8 cellular contexts compared by ENCODE assay signal in genomic region chr12:64666054-64666914, GRCh38. TPM values are rescaled to one million over a fixed set of nuclear protein-coding genes. Genes with fewer than 3 reads are reported as not detected.
DNase-seq lines count a peak whose midpoint lies in the region; ATAC-seq and TF ChIP-seq lines count a peak whose summit lies in the region.

No MANE protein-coding gene starts in this region.

- H3K4me3 Mint-ChIP-seq in glutamatergic neuron (ENCODE audit: unreplicated experiment) = no peak overlapping the region

- peaks cover 83% of the 10 kb centered on the region for H3K79me2 ChIP-seq in OCI-LY7 (ENCODE audit: insufficient read depth, low read depth, low read length)
- peaks cover 41% of the 10 kb centered on the region for H3K79me2 ChIP-seq in hepatocyte

- no TSS peak for BruUV-seq in OCI-LY7 (replicated peaks; lab: Mats Ljungman, UMichigan)

- intact Hi-C loops in OCI-LY7 (cut with micrococcal nuclease; ENCODE audit: unreplicated experiment) = no loop called here

- H3K36me3 Mint-ChIP-seq in glutamatergic neuron (ENCODE audit: unreplicated experiment) = no peaks in the 10 kb centered on the region

- H3K27me3 ChIP-seq in BLaER1 (no peaks in the 10 kb centered on the region), hepatocyte (no peaks in the 10 kb centered on the region)

- no peaks in the 10 kb centered on the region for H3K9me3 ChIP-seq in BLaER1
- H3K9me3 ChIP-seq in OCI-LY7 (ENCODE audit: low read length) = no peaks in the 10 kb centered on the region
- H3K9me3 ChIP-seq in hepatocyte (ENCODE audit: low read depth) = no peaks in the 10 kb centered on the region

- POLR2A ChIA-PET in OCI-LY7 (lab: Charles Lee) = interaction anchor here (0.6 to 1.4 kb wide), 9 partner anchors 8 to 502 kb away, joined by 3 to 8 read pairs (median 3); no protein-coding TSS in a partner anchor

- peak overlapping the region; percentile 98 for H3K4me2 ChIP-seq in BLaER1
- peak overlapping the region; percentile 68 for H3K4me2 ChIP-seq in OCI-LY7 (ENCODE audit: low read length)
- peak overlapping the region; percentile 47 for H3K4me2 ChIP-seq in hepatocyte

- ATAC-seq in GM21367 (IDR thresholded peaks at IDR 0.05; ENCODE audit: unreplicated experiment) = peak; percentile 35

- in situ Hi-C loops in G401 (cut with HindIII; ENCODE audit: low sequenced_read_pairs) = no loop called here

- H3K9me2 ChIP-seq in OCI-LY7 (ENCODE audit: insufficient read depth, low read length) (no peaks in the 10 kb centered on the region), hepatocyte (replicated peaks; ENCODE audit: insufficient read depth) (no peaks in the 10 kb centered on the region)

- peaks cover 37% of the 10 kb centered on the region; the same call in 1 of the 2 replicates for H4K20me1 ChIP-seq in BLaER1
- H4K20me1 ChIP-seq in OCI-LY7 (ENCODE audit: insufficient read depth, low read length) = peaks cover 10% of the 10 kb centered on the region; the same call in 1 of the 2 replicates
- H4K20me1 ChIP-seq in hepatocyte (ENCODE audit: insufficient read depth, poor library complexity, severe bottlenecking) = no peaks in the 10 kb centered on the region

- no peak overlapping the region for H2AFZ ChIP-seq in OCI-LY7 (ENCODE audit: low read length)
- no peak overlapping the region for H2AFZ ChIP-seq in hepatocyte

- no peak overlapping the region for H3K27ac Mint-ChIP-seq in glutamatergic neuron (ENCODE audit: unreplicated experiment)

- TF ChIP-seq CTCF in OCI-LY7 (conservative IDR thresholded peaks at IDR 0.05; ENCODE audit: low read length) (no peak), hepatocyte (IDR thresholded peaks at IDR 0.05; ENCODE audit: poor library complexity) (no peak), glutamatergic neuron (IDR thresholded peaks at IDR 0.05; ENCODE audit: partially characterized antibody, unreplicated experiment) (no peak)

- H3K4me1 Mint-ChIP-seq in glutamatergic neuron (ENCODE audit: low read depth, unreplicated experiment) = peaks cover 31% of the 10 kb centered on the region

- 46% methylated on average over 3 of the region's 3 CpGs for WGBS in hepatocyte (ENCODE audit: low lambda C conversion rate, missing lambda C conversion rate)

- H3K4me1 ChIP-seq in BLaER1 = peaks cover 66% of the 10 kb centered on the region
- peaks cover 64% of the 10 kb centered on the region for H3K4me1 ChIP-seq in OCI-LY7 (ENCODE audit: insufficient read depth, low read length, poor library complexity, severe bottlenecking)
- peaks cover 35% of the 10 kb centered on the region for H3K4me1 ChIP-seq in hepatocyte (ENCODE audit: insufficient read depth)

- DNase-seq in OCI-LY7 (ENCODE audit: low spot score) = peak; percentile 15
- DNase-seq in hepatocyte (ENCODE audit: low spot score) = no peak
- no peak for DNase-seq in T-helper 9 cell
- DNase-seq in G401 (ENCODE audit: low spot score) = no peak
- DNase-seq in glutamatergic neuron = no peak
- DNase-seq in CD1c-positive myeloid dendritic cell (ENCODE audit: extremely low spot score) = no peak

- peaks cover 1% of the 10 kb centered on the region for H3K27me3 Mint-ChIP-seq in glutamatergic neuron (ENCODE audit: unreplicated experiment)

- no peaks in the 10 kb centered on the region for H3K36me3 ChIP-seq in BLaER1
- no peaks in the 10 kb centered on the region for H3K36me3 ChIP-seq in OCI-LY7 (ENCODE audit: insufficient read depth, low read length)
- H3K36me3 ChIP-seq in hepatocyte (replicated peaks; ENCODE audit: insufficient read depth, low read depth) = no peaks in the 10 kb centered on the region

- H3K4me3 ChIP-seq in BLaER1 = peak overlapping the region; percentile 55
- peak overlapping the region; percentile 32 for H3K4me3 ChIP-seq in OCI-LY7 (ENCODE audit: low read depth, low read length, poor library complexity, severe bottlenecking)
- no peak overlapping the region for H3K4me3 ChIP-seq in hepatocyte

- H3K9ac ChIP-seq in BLaER1 = peak overlapping the region; percentile 75

- H3K27ac ChIP-seq in BLaER1 = peak overlapping the region; percentile 82
- H3K27ac ChIP-seq in OCI-LY7 (ENCODE audit: low read depth, low read length, poor library complexity, severe bottlenecking) = peak overlapping the region; percentile 35
- H3K27ac ChIP-seq in hepatocyte = peak overlapping the region; percentile 18

- CTCF ChIA-PET in OCI-LY7 (lab: Charles Lee; ENCODE audit: unreplicated experiment) = no interaction called here

- H3K9me3 Mint-ChIP-seq in glutamatergic neuron (ENCODE audit: unreplicated experiment) = peaks cover 2% of the 10 kb centered on the region

RNA-seq across cellular contexts. Expression of gene RASSF3, which starts 56.0 kb away (rescaled TPM):
- total RNA-seq in OCI-LY7 (2014; rRNA removed; shearing (Covaris generic)) = 13.8 and 16.3 TPM in 2 replicates
- total RNA-seq in OCI-LY7 (2022) = 49.9 and 50.8 TPM in 2 replicates
- 20.0 and 22.3 TPM in 2 replicates for total RNA-seq in hepatocyte
- 5.1 and 7.8 TPM in 2 replicates for polyA plus RNA-seq in hepatocyte
- total RNA-seq in G401 (2014; rRNA removed; shearing (Covaris generic)) = 41.8 and 43.4 TPM in 2 replicates
- total RNA-seq in glutamatergic neuron (ENCODE audit: unreplicated experiment) = 28.2 TPM

Comparison
In these comparisons a context has a peak if more than half of its experiments do, and no peak if none do; other contexts are left out.
1. H3K27ac ChIP-seq: peak in every context shown above with its lines; median percentile 82 in BLaER1; 35 in OCI-LY7; 18 in hepatocyte.
2. H3K4me2 ChIP-seq: peak in every context shown above with its lines; median percentile 98 in BLaER1; 68 in OCI-LY7; 47 in hepatocyte.